Comparison of ENCODE assay signal across 18 cellular contexts in the genomic region with DNA sequence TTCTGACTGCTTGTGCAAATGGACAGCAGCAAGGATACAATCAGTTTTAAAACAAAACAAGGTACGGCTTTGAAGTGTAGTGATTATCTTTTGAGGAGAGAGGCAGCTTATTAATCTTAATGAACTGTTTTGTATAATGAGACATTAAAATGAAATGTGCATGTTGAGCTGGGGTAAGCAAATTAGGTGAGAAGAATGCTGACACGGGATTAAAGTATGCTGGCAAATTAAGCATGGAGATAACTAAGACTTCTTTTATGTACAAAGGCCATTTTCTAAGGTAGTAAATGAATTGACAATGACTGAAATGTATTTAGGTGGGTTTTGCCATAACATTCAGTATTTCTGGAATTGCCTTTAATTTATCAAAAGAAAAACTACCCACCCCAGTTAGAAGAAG. TPM values are rescaled to one million over a fixed set of nuclear protein-coding genes. Genes with fewer than 3 reads are reported as not detected.
DNase-seq lines count a peak whose midpoint lies in the region; ATAC-seq and TF ChIP-seq lines count a peak whose summit lies in the region.
"Had no signal": no experiment of that assay in that cellular context is flagged by ENCODE, and none has a peak within 500 bp of the region (broad histone marks: within the 10 kb centered on the region; RNA-seq: fewer than 3 reads in every experiment).

No MANE protein-coding gene starts in this region.

- H2AFZ ChIP-seq in Karpas-422 (ENCODE audit: low read length) (no peak overlapping the region), OCI-LY7 (ENCODE audit: low read length) (no peak overlapping the region)
- H2AFZ ChIP-seq: GM23248 had no signal

- H3K27me3 Mint-ChIP-seq in T-helper 2 cell treated with Interferon-gamma antibody and Interleukin-4, amounts not matched to agents 5 μg/mL and 100 μg/mL, for 36 hours (ENCODE audit: low read depth) = no peaks in the 10 kb centered on the region
- no peaks in the 10 kb centered on the region for H3K27me3 Mint-ChIP-seq in stimulated activated memory B cell treated with anti-CD40 and anti-IgM and Interleukin-4, amounts not matched to agents 10 μg/mL and 1 μg/mL and 100 μg/mL, for 72 hours
- H3K27me3 Mint-ChIP-seq: CD4-positive, alpha-beta memory T cell had no signal

- H3K9me3 Mint-ChIP-seq in T-helper 2 cell treated with Interferon-gamma antibody and Interleukin-4, amounts not matched to agents 5 μg/mL and 100 μg/mL, for 36 hours = no peaks in the 10 kb centered on the region
- H3K9me3 Mint-ChIP-seq in stimulated activated memory B cell treated with anti-CD40 and anti-IgM and Interleukin-4, amounts not matched to agents 10 μg/mL and 1 μg/mL and 100 μg/mL, for 72 hours = no peaks in the 10 kb centered on the region
- H3K9me3 Mint-ChIP-seq: CD14-positive monocyte; CD4-positive, alpha-beta memory T cell had no signal

- H3K9ac ChIP-seq in Karpas-422 (ENCODE audit: low read length) = peak overlapping the region; percentile 8
- H3K9ac ChIP-seq: BLaER1, GM23248 had no signal

- DNase-seq in T-helper 2 cell treated with Interferon-gamma antibody and Interleukin-4, amounts not matched to agents 5 μg/mL and 100 μg/mL, for 36 hours (ENCODE audit: low spot score) = no peak
- DNase-seq in T-helper 2 cell (no peak), Karpas-422 (no peak), OCI-LY7 (ENCODE audit: low spot score) (no peak), H4 (ENCODE audit: low spot score) (no peak), DMS53 (lab: John Stamatoyannopoulos, UW) (no peak)
- DNase-seq: CD4-positive, alpha-beta memory T cell; DND-41; EL; GM23248; KBM-7 had no signal

- POLR2A ChIA-PET in OCI-LY7 (lab: Charles Lee) = interaction anchor here (0.8 to 2.9 kb wide), 3 partner anchors 13 to 20 kb away, joined by 3 to 12 read pairs (median 6); partner anchors contain the start of gene DNAJC7

- CTCF ChIA-PET in OCI-LY7 (lab: Charles Lee; ENCODE audit: unreplicated experiment) = no interaction called here

- peaks cover 44% of the 10 kb centered on the region for H3K36me3 Mint-ChIP-seq in T-helper 2 cell treated with Interferon-gamma antibody and Interleukin-4, amounts not matched to agents 5 μg/mL and 100 μg/mL, for 36 hours (ENCODE audit: low read depth)
- peaks cover 51% of the 10 kb centered on the region for H3K36me3 Mint-ChIP-seq in stimulated activated memory B cell treated with anti-CD40 and anti-IgM and Interleukin-4, amounts not matched to agents 10 μg/mL and 1 μg/mL and 100 μg/mL, for 72 hours

- peak overlapping the region; percentile 94 for H3K27ac ChIP-seq in Karpas-422 (ENCODE audit: low read length)
- peak overlapping the region; percentile 21 for H3K27ac ChIP-seq in OCI-LY7 (ENCODE audit: low read depth, low read length, poor library complexity, severe bottlenecking)
- H3K27ac ChIP-seq: 22Rv1, BLaER1, GM23248 had no signal

- H3K4me2 ChIP-seq in Karpas-422 (ENCODE audit: low read depth, low read length, poor library complexity, severe bottlenecking) (peak overlapping the region; percentile 51), OCI-LY7 (ENCODE audit: low read length) (0 out of 2 replicates have a peak overlapping the region, but pooled peaks have one; percentile 3)
- H3K4me2 ChIP-seq: BLaER1 had no signal

- intact Hi-C loops in OCI-LY7 (cut with micrococcal nuclease; ENCODE audit: unreplicated experiment) = no loop called here

- H3K4me1 ChIP-seq in Karpas-422 (ENCODE audit: low read length) (peaks cover 83% of the 10 kb centered on the region), OCI-LY7 (ENCODE audit: insufficient read depth, low read length, poor library complexity, severe bottlenecking) (peaks cover 39% of the 10 kb centered on the region)

- H3K36me3 ChIP-seq in Karpas-422 (ENCODE audit: insufficient read depth, low read length) (peaks cover 54% of the 10 kb centered on the region), OCI-LY7 (ENCODE audit: insufficient read depth, low read length) (peaks cover 93% of the 10 kb centered on the region)

- no peaks in the 10 kb centered on the region for H3K27me3 ChIP-seq in Karpas-422 (ENCODE audit: low read length)
- H3K27me3 ChIP-seq: BLaER1 had no signal

- H3K4me3 ChIP-seq in Karpas-422 (ENCODE audit: low read length) (peak overlapping the region; percentile 11; the same call in 1 of the 2 replicates), OCI-LY7 (ENCODE audit: low read depth, low read length, poor library complexity, severe bottlenecking) (no peak overlapping the region)
- H3K4me3 ChIP-seq: BLaER1, GM12878, GM23248 had no signal

- no TSS peak for BruUV-seq in OCI-LY7 (replicated peaks; lab: Mats Ljungman, UMichigan)

- H4K20me1 ChIP-seq in Karpas-422 (ENCODE audit: insufficient read depth, low read depth, low read length) (no peaks in the 10 kb centered on the region), OCI-LY7 (ENCODE audit: insufficient read depth, low read length) (peaks cover 12% of the 10 kb centered on the region)

- no peak overlapping the region for H3K4me3 Mint-ChIP-seq in T-helper 2 cell treated with Interferon-gamma antibody and Interleukin-4, amounts not matched to agents 5 μg/mL and 100 μg/mL, for 36 hours
- H3K4me3 Mint-ChIP-seq in stimulated activated memory B cell treated with anti-CD40 and anti-IgM and Interleukin-4, amounts not matched to agents 10 μg/mL and 1 μg/mL and 100 μg/mL, for 72 hours = no peak overlapping the region
- H3K4me3 Mint-ChIP-seq: CD14-positive monocyte; CD4-positive, alpha-beta memory T cell had no signal

- H3K4me1 Mint-ChIP-seq in T-helper 2 cell treated with Interferon-gamma antibody and Interleukin-4, amounts not matched to agents 5 μg/mL and 100 μg/mL, for 36 hours (ENCODE audit: low read depth) = peaks cover 3% of the 10 kb centered on the region
- H3K4me1 Mint-ChIP-seq in stimulated activated memory B cell treated with anti-CD40 and anti-IgM and Interleukin-4, amounts not matched to agents 10 μg/mL and 1 μg/mL and 100 μg/mL, for 72 hours = peaks cover 17% of the 10 kb centered on the region

- peaks cover 49% of the 10 kb centered on the region for H3K79me2 ChIP-seq in Karpas-422 (ENCODE audit: low read length)
- peaks cover 48% of the 10 kb centered on the region; the same call in 1 of the 2 replicates for H3K79me2 ChIP-seq in OCI-LY7 (ENCODE audit: insufficient read depth, low read depth, low read length)

- H3K27ac Mint-ChIP-seq in T-helper 2 cell treated with Interferon-gamma antibody and Interleukin-4, amounts not matched to agents 5 μg/mL and 100 μg/mL, for 36 hours = peak overlapping the region; percentile 5
- peak overlapping the region; percentile 87 for H3K27ac Mint-ChIP-seq in stimulated activated memory B cell treated with anti-CD40 and anti-IgM and Interleukin-4, amounts not matched to agents 10 μg/mL and 1 μg/mL and 100 μg/mL, for 72 hours

- H3K9me3 ChIP-seq in Karpas-422 (ENCODE audit: low read length) (no peaks in the 10 kb centered on the region), OCI-LY7 (ENCODE audit: low read length) (no peaks in the 10 kb centered on the region)
- H3K9me3 ChIP-seq: BLaER1 had no signal

- no peak for TF ChIP-seq CTCF in OCI-LY7 (conservative IDR thresholded peaks at IDR 0.05; ENCODE audit: low read length)

- H3K9me2 ChIP-seq in Karpas-422 (replicated peaks; ENCODE audit: insufficient read depth, low read length) (no peaks in the 10 kb centered on the region), OCI-LY7 (ENCODE audit: insufficient read depth, low read length) (no peaks in the 10 kb centered on the region)

- ATAC-seq in stimulated activated memory B cell treated with anti-CD40 and anti-IgM and Interleukin-4, amounts not matched to agents 10 μg/mL and 1 μg/mL and 100 μg/mL, for 72 hours = no peak
- no peak for ATAC-seq in GM18520 (IDR thresholded peaks at IDR 0.05; ENCODE audit: unreplicated experiment)
- ATAC-seq: GM12878, HCT116 had no signal

RNA-seq across cellular contexts. Expression of gene DNAJC7, which starts 18.7 kb away (rescaled TPM):
- total RNA-seq in Karpas-422 (2014; rRNA removed; shearing (Covaris generic); ENCODE audit: low replicate concordance) = 56.1 and 64.1 TPM in 2 replicates
- total RNA-seq in OCI-LY7 (2014; rRNA removed; shearing (Covaris generic)) = 76.4 and 87.1 TPM in 2 replicates
- total RNA-seq in OCI-LY7 (2022) = 118 and 124 TPM in 2 replicates
- 86.7 and 109 TPM in 2 replicates for total RNA-seq in H4 (2014; rRNA removed; shearing (Covaris generic))

RNA-seq across cellular contexts. Expression of gene NKIRAS2, which starts 21.4 kb away (rescaled TPM):
- 28.4 and 44.9 TPM in 2 replicates for total RNA-seq in Karpas-422 (2014; rRNA removed; shearing (Covaris generic); ENCODE audit: low replicate concordance)
- total RNA-seq in OCI-LY7 (2014; rRNA removed; shearing (Covaris generic)) = 34.8 and 40.2 TPM in 2 replicates
- total RNA-seq in OCI-LY7 (2022) = 32.8 and 38.1 TPM in 2 replicates
- total RNA-seq in H4 (2014; rRNA removed; shearing (Covaris generic)) = 23.9 and 36.9 TPM in 2 replicates

RNA-seq across cellular contexts. Expression of gene CNP, which starts 31.9 kb away (rescaled TPM):
- 41.3 and 79.1 TPM in 2 replicates for total RNA-seq in Karpas-422 (2014; rRNA removed; shearing (Covaris generic); ENCODE audit: low replicate concordance)
- total RNA-seq in OCI-LY7 (2014; rRNA removed; shearing (Covaris generic)) = 33.8 and 34.1 TPM in 2 replicates
- total RNA-seq in OCI-LY7 (2022) = 43.9 and 50.6 TPM in 2 replicates
- total RNA-seq in H4 (2014; rRNA removed; shearing (Covaris generic)) = 47.5 and 64.8 TPM in 2 replicates

RNA-seq across cellular contexts. Expression of gene C17orf113, which starts 51.9 kb away (rescaled TPM):
- not detected in 2 replicates for total RNA-seq in Karpas-422 (2014; rRNA removed; shearing (Covaris generic); ENCODE audit: low replicate concordance)
- total RNA-seq in OCI-LY7 (2014; rRNA removed; shearing (Covaris generic)) = 0.10 and 0.25 TPM in 2 replicates
- 0.25 TPM in 1 of 2 replicates, not detected in the other for total RNA-seq in OCI-LY7 (2022)
- 0.19 and 0.62 TPM in 2 replicates for total RNA-seq in H4 (2014; rRNA removed; shearing (Covaris generic))
- total RNA-seq: GM23248 had no signal
